In the genomic region with DNA sequence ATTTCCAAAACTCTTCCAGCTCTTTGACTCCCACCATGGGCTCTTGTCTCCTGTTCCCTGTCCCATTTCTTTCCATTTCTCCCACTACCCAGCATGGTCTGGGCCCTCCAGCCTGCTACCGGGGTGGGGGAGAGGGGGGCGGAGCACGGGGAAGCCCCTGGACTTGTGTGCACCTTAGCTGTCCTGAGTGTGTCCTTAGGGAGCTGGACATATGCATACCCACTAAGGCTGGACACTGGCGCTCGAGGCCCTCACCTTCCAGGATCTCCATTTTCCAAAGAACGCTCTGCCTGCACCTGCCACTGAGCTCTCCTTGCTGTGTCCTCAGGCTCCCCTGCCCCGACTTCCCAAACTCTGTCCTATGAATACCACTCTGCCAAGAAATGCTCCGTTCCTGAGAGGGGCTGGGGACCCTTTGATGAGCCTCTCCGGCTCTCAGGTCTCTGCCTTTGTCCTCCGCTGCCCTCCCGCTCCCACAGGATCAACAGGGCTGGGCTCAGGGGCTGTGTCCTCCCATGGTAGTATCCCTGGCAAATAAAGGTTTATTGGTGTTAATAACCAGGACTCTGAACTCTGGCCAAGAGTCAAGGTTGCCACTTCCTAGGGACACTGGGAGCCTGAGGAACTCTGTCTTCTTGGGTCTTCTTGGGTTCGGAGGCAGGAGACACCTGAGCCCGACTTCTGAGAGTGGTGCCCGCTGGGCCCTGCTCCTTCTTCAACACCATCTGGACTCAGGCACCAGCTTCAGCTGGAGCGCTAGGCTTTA, we compare ENCODE assay signal across 1 cellular context.
TF ChIP-seq lines count a peak whose summit lies in the region.

No MANE protein-coding gene starts in this region.

TF ChIP-seq in endothelial cell of umbilical vein, 7 proteins besides CTCF, POLR2A, EP300 and RAD21:
- TF ChIP-seq MYC (IDR thresholded peaks at IDR 0.05; ENCODE audit: low read depth, low read length) (no peak), GATA2 (IDR thresholded peaks at IDR 0.05; ENCODE audit: insufficient read depth, insufficient read length, low read depth, low read length) (no peak), EZH2 (IDR thresholded peaks at IDR 0.05; ENCODE audit: borderline replicate concordance, low read depth, low read length, severe bottlenecking) (no peak), POLR2AphosphoS5 (IDR thresholded peaks at IDR 0.05; ENCODE audit: insufficient read depth, low read depth, low read length) (no peak), FOS (IDR thresholded peaks at IDR 0.05; ENCODE audit: borderline replicate concordance, insufficient read depth, low read length) (no peak), JUN (IDR thresholded peaks at IDR 0.05; ENCODE audit: borderline replicate concordance, insufficient read depth, insufficient read length, low read depth) (no peak)
- TF ChIP-seq, protein P1, sequence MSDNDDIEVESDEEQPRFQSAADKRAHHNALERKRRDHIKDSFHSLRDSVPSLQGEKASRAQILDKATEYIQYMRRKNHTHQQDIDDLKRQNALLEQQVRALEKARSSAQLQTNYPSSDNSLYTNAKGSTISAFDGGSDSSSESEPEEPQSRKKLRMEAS (IDR thresholded peaks at IDR 0.05; ENCODE audit: insufficient read depth, insufficient read length) = no peak
